9 cellular contexts compared by ENCODE assay signal in genomic region chr19:55070755-55071502, GRCh38. TPM values are rescaled to one million over a fixed set of nuclear protein-coding genes. Genes with fewer than 3 reads are reported as not detected.
DNase-seq lines count a peak whose midpoint lies in the region; ATAC-seq, FAIRE-seq and TF ChIP-seq lines count a peak whose summit lies in the region.
"Had no signal": no experiment of that assay in that cellular context is flagged by ENCODE, and none has a peak within 500 bp of the region (broad histone marks: within the 10 kb centered on the region; RNA-seq: fewer than 3 reads in every experiment).

No MANE protein-coding gene starts in this region.

- DNase-seq in AG10803 (ENCODE audit: low read depth) (peak; percentile 37), T1000 (lab: John Stamatoyannopoulos, UW) (peak; percentile 47), kidney glomerular epithelial cell (lab: John Stamatoyannopoulos, UW) (peak; percentile 80), NCI-H524 (lab: John Stamatoyannopoulos, UW) (no peak), GM12891 (ENCODE audit: insufficient read length, low spot score) (no peak)
- DNase-seq: stimulated activated naive B cell treated with anti-CD40 and anti-IgM and Interleukin-4, amounts not matched to agents 10 μg/mL and 1 μg/mL and 100 μg/mL, for 72 hours had no signal

- no peak for TF ChIP-seq POLR2A in GM12891 (IDR thresholded peaks at IDR 0.05; ENCODE audit: low read depth, low read length)

- H3K4me3 ChIP-seq in AG10803 (ENCODE audit: low read length): no peak overlapping the region

- no peak for FAIRE-seq in GM12891 (lab: Jason Lieb, UNC)

- TF ChIP-seq CTCF in AG10803 (conservative IDR thresholded peaks at IDR 0.05; ENCODE audit: low read length): no peak

- ATAC-seq in HG02885 (IDR thresholded peaks at IDR 0.05; ENCODE audit: poor library complexity, unreplicated experiment) (peak; percentile 47), HG02884 (IDR thresholded peaks at IDR 0.05; ENCODE audit: unreplicated experiment) (no peak), GM19467 (IDR thresholded peaks at IDR 0.05; ENCODE audit: unreplicated experiment) (no peak)
- ATAC-seq: stimulated activated naive B cell treated with anti-CD40 and anti-IgM and Interleukin-4, amounts not matched to agents 10 μg/mL and 1 μg/mL and 100 μg/mL, for 72 hours had no signal

TF ChIP-seq in GM12891, 5 proteins besides CTCF, POLR2A, EP300 and RAD21:
- TF ChIP-seq PAX5 (IDR thresholded peaks at IDR 0.05; ENCODE audit: insufficient read depth, low read length, severe bottlenecking) (no peak), SPI1 (IDR thresholded peaks at IDR 0.05; ENCODE audit: low read depth, low read length) (no peak), POU2F2 (IDR thresholded peaks at IDR 0.05; ENCODE audit: low read depth, low read length) (no peak), POLR2AphosphoS5 (IDR thresholded peaks at IDR 0.05; ENCODE audit: low read depth, low read length) (no peak)

RNA-seq across cellular contexts. Expression of gene EPS8L1, which starts 4.7 kb away (rescaled TPM):
- polyA plus RNA-seq in GM12891 (2012; ENCODE audit: low read depth, missing spikeins): 0.13 TPM

RNA-seq across cellular contexts. Expression of gene RDH13, which starts 8.0 kb away (rescaled TPM):
- polyA plus RNA-seq in GM12891 (2012; ENCODE audit: low read depth, missing spikeins): 5.7 TPM

RNA-seq across cellular contexts. Expression of gene GP6, which starts 32.9 kb away (rescaled TPM):
- not detected for polyA plus RNA-seq in GM12891 (2012; ENCODE audit: low read depth, missing spikeins)

RNA-seq across cellular contexts. Expression of gene PPP1R12C, which starts 46.5 kb away (rescaled TPM):
- polyA plus RNA-seq in GM12891 (2012; ENCODE audit: low read depth, missing spikeins): 46.6 TPM

Comparison
In these comparisons a context has a peak if more than half of its experiments do, and no peak if none do; other contexts are left out.
1. DNase-seq: peak in AG10803 (single experiment), T1000 (single experiment) and kidney glomerular epithelial cell (single experiment); none in NCI-H524 (0 of 2) and GM12891 (single experiment).